ENCODE assay signal across 29 cellular contexts in the genomic region with DNA sequence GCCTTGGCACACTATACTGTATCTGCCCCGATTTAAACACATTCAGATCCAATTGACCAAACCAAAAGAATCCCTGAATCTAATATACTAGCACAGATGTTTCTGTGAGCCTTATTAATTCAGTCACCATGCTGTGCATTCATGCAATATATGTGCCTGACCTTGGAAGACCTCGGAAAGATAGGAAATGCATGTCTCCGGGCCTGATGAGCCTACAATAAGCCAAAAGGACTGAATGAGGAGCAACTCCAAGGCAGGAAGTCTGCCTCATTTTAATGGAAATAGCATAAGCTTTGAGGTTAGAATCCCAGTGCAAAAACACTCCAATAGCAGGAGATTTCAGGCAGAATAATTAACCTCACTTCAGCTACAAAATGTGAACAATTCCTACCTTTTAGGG.
A peak's percentile ranks its signal among the peaks of the same experiment; 100 is the strongest.
DNase-seq lines count a peak whose midpoint lies in the region; ATAC-seq, FAIRE-seq and TF ChIP-seq lines count a peak whose summit lies in the region.
"Had no signal": no experiment of that assay in that cellular context is flagged by ENCODE, and none has a peak within 500 bp of the region (broad histone marks: within the 10 kb centered on the region; RNA-seq: fewer than 3 reads in every experiment).

No MANE protein-coding gene starts in this region.

- DNase-seq in A673 (ENCODE audit: low spot score) (peak; percentile 3), GM23338 (ENCODE audit: low spot score) (peak; percentile 23), H1 (ENCODE audit: low read depth in 1 of 2, low spot score in 2 of 2) (no peak), neural crest cell (ENCODE audit: low read depth, low spot score) (no peak), amygdala (lab: John Stamatoyannopoulos, UW) (no peak), GM10248 (ENCODE audit: extremely low spot score) (no peak), NCI-H524 (lab: John Stamatoyannopoulos, UW) (no peak), NCI-H2029 (lab: John Stamatoyannopoulos, UW) (no peak)
- DNase-seq: AML-193; CD4-positive, alpha-beta T cell; COR-L47; DMS79 treated with DMSO at 0.1 percent for 48 hours; GF-D8; H7; HFFc6; IMR-90; KG1; MM.1S; NCI-H1694 treated with DMSO at 0.1 percent for 48 hours; NCI-H2081 treated with DMSO at 0.1 percent for 48 hours; NCI-H2171; NCI-H226; NCI-H510A; NCI-H774; PC-9; SJCRH30 had no signal

- H3K27me3 ChIP-seq in A673 (replicated peaks; ENCODE audit: insufficient read depth, low read depth, low read length, poor library complexity) (no peaks in the 10 kb centered on the region), GM23338 (ENCODE audit: insufficient read depth) (no peaks in the 10 kb centered on the region), H1 (replicated peaks in 1 of 4; ENCODE audit: control insufficient read depth in 3 of 4, extremely low read depth in 1 of 4, insufficient read depth in 3 of 4, low read length in 3 of 4) (no peaks in the 10 kb centered on the region)
- H3K27me3 ChIP-seq: BLaER1 treated with 17β-estradiol and CSF1 and Interleukin-3, amounts not matched to agents 10 nM and 100 nM; SJCRH30 had no signal

- BruUV-seq in A673 (replicated peaks; lab: Mats Ljungman, UMichigan), result no TSS peak

- POLR2A ChIA-PET in A673 (lab: Charles Lee; ENCODE audit: low non-redundant PET), result no interaction called here
- POLR2A ChIA-PET in H1 (lab: Charles Lee; ENCODE audit: partially characterized antibody), result no interaction called here
- POLR2A ChIA-PET in GM10248 (lab: Yijun Ruan, JAX), result no interaction called here

- WGBS in H1 (ENCODE audit: extremely low coverage in 1 of 2, insufficient coverage in 1 of 2, insufficient read length in 1 of 2, insufficient replicate concordance in 2 of 2, low coverage in 1 of 2, low lambda C conversion rate in 2 of 2, missing lambda C conversion rate in 1 of 2), 2 experiments, result 58% methylated on average over 3 of the region's 3 CpGs; no CpG with 5 or more reads in 1 of the 2 experiments

- H4K20me1 ChIP-seq in GM23338 (replicated peaks; ENCODE audit: insufficient read depth) (no peaks in the 10 kb centered on the region), H1 (replicated peaks in 1 of 2; ENCODE audit: control insufficient read depth in 1 of 2, insufficient read depth in 2 of 2, low read length in 2 of 2) (no peaks in the 10 kb centered on the region)
- H4K20me1 ChIP-seq: BLaER1 treated with 17β-estradiol and CSF1 and Interleukin-3, amounts not matched to agents 10 nM and 100 nM had no signal

- no peak overlapping the region for H4K5ac ChIP-seq in H1 (ENCODE audit: insufficient read length, low read depth, low read length)

- H3K4me2 ChIP-seq in GM23338 (peak overlapping the region; percentile 31; the same call in 1 of the 2 replicates), H1 (ENCODE audit: insufficient read depth in 1 of 2, low read depth in 2 of 2, low read length in 2 of 2) (0 out of 4 replicates have a peak overlapping the region, but pooled peaks of 1 of the 2 experiments have one; percentile 25)
- H3K4me2 ChIP-seq: BLaER1 treated with 17β-estradiol and CSF1 and Interleukin-3, amounts not matched to agents 10 nM and 100 nM; PC-9 had no signal

- no peak for TF ChIP-seq RAD21 in H1 (IDR thresholded peaks at IDR 0.05 in 1 of 2, conservative IDR thresholded peaks at IDR 0.05 in 1 of 2; ENCODE audit: low read depth in 2 of 2, low read length in 2 of 2)

- TF ChIP-seq EP300 in H1 (IDR thresholded peaks at IDR 0.05; ENCODE audit: borderline replicate concordance in 1 of 2, low read depth in 2 of 2, low read length in 2 of 2), result no peak

- H4K8ac ChIP-seq in H1 (ENCODE audit: extremely low read depth, insufficient read depth, low read length), result no peak overlapping the region

- no peak overlapping the region for H3K4me3 ChIP-seq in A673 (ENCODE audit: low read depth, low read length, poor library complexity, severe bottlenecking)
- H3K4me3 ChIP-seq in GM23338, result peak overlapping the region; percentile 18; the same call in 1 of the 2 replicates
- H3K4me3 ChIP-seq in H1 (ENCODE audit: extremely low read depth in 1 of 4, insufficient read depth in 2 of 4, low read depth in 3 of 4, low read length in 4 of 4), result no peak overlapping the region
- H3K4me3 ChIP-seq: BLaER1 treated with 17β-estradiol and CSF1 and Interleukin-3, amounts not matched to agents 10 nM and 100 nM; PC-9; SJCRH30 had no signal

- intact Hi-C loops in A673 (cut with micrococcal nuclease; ENCODE audit: unreplicated experiment), result no loop called here

- H3K4me1 Mint-ChIP-seq in GM23338, result peaks cover 20% of the 10 kb centered on the region
- peaks cover 38% of the 10 kb centered on the region for H3K4me1 Mint-ChIP-seq in neural crest cell

- no peaks in the 10 kb centered on the region for H3K79me1 ChIP-seq in H1 (ENCODE audit: low read depth, low read length)

- no peaks in the 10 kb centered on the region for H3K23me2 ChIP-seq in H1 (ENCODE audit: low read depth, low read length)

- no peak overlapping the region for H3K23ac ChIP-seq in H1 (ENCODE audit: insufficient read length)

- H3F3A ChIP-seq in GM23338 (replicated peaks; ENCODE audit: low read depth), result no peaks in the 10 kb centered on the region

- H2BK120ac ChIP-seq in H1 (replicated peaks; ENCODE audit: low read depth, low read length), result no peak overlapping the region

- H3K36me3 ChIP-seq in A673 (ENCODE audit: insufficient read depth, low read length, poor library complexity, severe bottlenecking) (no peaks in the 10 kb centered on the region), GM23338 (ENCODE audit: insufficient read depth) (no peaks in the 10 kb centered on the region), H1 (ENCODE audit: control insufficient read depth in 2 of 4, insufficient read depth in 4 of 4, low read length in 3 of 4) (no peaks in the 10 kb centered on the region)
- H3K36me3 ChIP-seq: BLaER1 treated with 17β-estradiol and CSF1 and Interleukin-3, amounts not matched to agents 10 nM and 100 nM; SJCRH30 had no signal

- no peak overlapping the region for H2BK15ac ChIP-seq in H1 (ENCODE audit: low read length)

- H3K9me2 ChIP-seq in GM23338 (ENCODE audit: insufficient read depth), result 0 out of 2 replicates have a peak, but pooled peaks cover 5% of the 10 kb centered on the region

- H2AK5ac ChIP-seq in H1 (ENCODE audit: low read depth, low read length), result no peak overlapping the region

- H3K4me3 Mint-ChIP-seq in GM23338 (no peak overlapping the region), neural crest cell (peak overlapping the region; percentile 8)
- H3K4me3 Mint-ChIP-seq: CD4-positive, alpha-beta T cell; HFFc6 had no signal

- H3K27ac Mint-ChIP-seq in GM23338, result peak overlapping the region; percentile 78; the same call in 1 of the 2 replicates
- H3K27ac Mint-ChIP-seq in neural crest cell (ENCODE audit: unreplicated experiment), result no peak overlapping the region
- H3K27ac Mint-ChIP-seq: CD4-positive, alpha-beta T cell; HFFc6 had no signal

- H3K4ac ChIP-seq in H1 (replicated peaks; ENCODE audit: insufficient read length, low read depth, low read length), result no peak overlapping the region

- no peak overlapping the region for H3K14ac ChIP-seq in H1 (ENCODE audit: insufficient read length)

- H2BK12ac ChIP-seq in H1 (ENCODE audit: low read depth, low read length), result no peak overlapping the region

- peak; percentile 47 for ATAC-seq in GM23338
- ATAC-seq: Right ventricle myocardium inferior had no signal

- no peaks in the 10 kb centered on the region for H3K9me3 Mint-ChIP-seq in GM23338
- peaks cover 5% of the 10 kb centered on the region for H3K9me3 Mint-ChIP-seq in neural crest cell
- H3K9me3 Mint-ChIP-seq: CD4-positive, alpha-beta T cell had no signal

- H3K9ac ChIP-seq in H1 (replicated peaks in 1 of 4; ENCODE audit: extremely low read depth in 1 of 4, low read depth in 3 of 4, low read length in 3 of 4), result no peak overlapping the region
- H3K9ac ChIP-seq: BLaER1 treated with 17β-estradiol and CSF1 and Interleukin-3, amounts not matched to agents 10 nM and 100 nM had no signal

- no peak for TF ChIP-seq POLR2A in H1 (IDR thresholded peaks at IDR 0.05; ENCODE audit: control extremely low read depth in 1 of 2, low read depth in 2 of 2, low read length in 2 of 2)

- H3K27ac ChIP-seq in A673 (ENCODE audit: low read depth, low read length, poor library complexity, severe bottlenecking), result no peak overlapping the region
- no peak overlapping the region for H3K27ac ChIP-seq in GM23338 (ENCODE audit: low read depth)
- H3K27ac ChIP-seq in H1 (ENCODE audit: low read depth, low read length), result no peak overlapping the region
- H3K27ac ChIP-seq: BLaER1 treated with 17β-estradiol and CSF1 and Interleukin-3, amounts not matched to agents 10 nM and 100 nM; PC-9; SJCRH30 had no signal

- no peak overlapping the region for H4K91ac ChIP-seq in H1 (replicated peaks; ENCODE audit: insufficient read length, low read length)

- no peaks in the 10 kb centered on the region for H3K4me1 ChIP-seq in A673 (ENCODE audit: insufficient read depth, low read length, poor library complexity, severe bottlenecking)
- H3K4me1 ChIP-seq in GM23338 (ENCODE audit: insufficient read depth), result peaks cover 22% of the 10 kb centered on the region
- H3K4me1 ChIP-seq in H1 (replicated peaks in 1 of 4; ENCODE audit: control insufficient read depth in 3 of 4, insufficient read depth in 4 of 4, low read length in 3 of 4), result peaks cover 0 to 3% (median 3%) of the 10 kb centered on the region in 4 experiments; a peak in 3 of 7 replicates
- H3K4me1 ChIP-seq: BLaER1 treated with 17β-estradiol and CSF1 and Interleukin-3, amounts not matched to agents 10 nM and 100 nM; SJCRH30 had no signal

- no peak overlapping the region for H2BK5ac ChIP-seq in H1 (ENCODE audit: low read depth, low read length)

- H2BK20ac ChIP-seq in H1 (ENCODE audit: low read length), result no peak overlapping the region

- H3K18ac ChIP-seq in H1 (ENCODE audit: extremely low read depth, low read length), result no peak overlapping the region

- H3K27me3 Mint-ChIP-seq in GM23338 (ENCODE audit: insufficient read depth, low read depth, poor library complexity) (peaks cover 2% of the 10 kb centered on the region), neural crest cell (ENCODE audit: low read depth) (no peaks in the 10 kb centered on the region)
- H3K27me3 Mint-ChIP-seq: CD4-positive, alpha-beta T cell had no signal

- no peaks in the 10 kb centered on the region for H3K79me2 ChIP-seq in GM23338 (replicated peaks; ENCODE audit: insufficient read depth)
- H3K79me2 ChIP-seq in H1 (ENCODE audit: control insufficient read depth in 1 of 2, insufficient read depth in 2 of 2, low read length in 2 of 2), result no peaks in the 10 kb centered on the region

- CTCF ChIA-PET in A673 (lab: Charles Lee), result no interaction called here
- CTCF ChIA-PET in H1 (lab: Charles Lee; ENCODE audit: partially characterized antibody), result interaction anchor here (1.1 kb wide), 1 partner anchor 64 kb away, joined by 3 read pairs; no protein-coding TSS in a partner anchor
- CTCF ChIA-PET in GM10248 (lab: Yijun Ruan, JAX), result interaction anchor here (1.5 kb wide), 1 partner anchor 9 kb away, joined by 4 read pairs; no protein-coding TSS in a partner anchor

- FAIRE-seq in H1 (lab: Jason Lieb, UNC), result peak; percentile 52
- FAIRE-seq: A204.1 had no signal

- no peak overlapping the region for H2AFZ ChIP-seq in GM23338
- H2AFZ ChIP-seq in H1 (ENCODE audit: low read length), result no peak overlapping the region
- H2AFZ ChIP-seq: PC-9 had no signal

- H3K56ac ChIP-seq in H1 (replicated peaks; ENCODE audit: insufficient read length, low read depth, low read length), result no peak overlapping the region

- H3K36me3 Mint-ChIP-seq in GM23338 (ENCODE audit: low read depth) (no peaks in the 10 kb centered on the region), neural crest cell (ENCODE audit: low read depth) (peaks cover 6% of the 10 kb centered on the region)

- H3K9me3 ChIP-seq in A673 (ENCODE audit: low read depth, low read length, poor library complexity, severe bottlenecking) (no peaks in the 10 kb centered on the region), H1 (ENCODE audit: insufficient read depth in 2 of 2, low read depth in 1 of 2, low read length in 1 of 2) (no peaks in the 10 kb centered on the region)
- H3K9me3 ChIP-seq: BLaER1 treated with 17β-estradiol and CSF1 and Interleukin-3, amounts not matched to agents 10 nM and 100 nM; SJCRH30 had no signal

- TF ChIP-seq CTCF in A673 (conservative IDR thresholded peaks at IDR 0.05; ENCODE audit: low read depth, low read length), result no peak
- TF ChIP-seq CTCF in GM23338 (conservative IDR thresholded peaks at IDR 0.05; ENCODE audit: low read depth in 2 of 2), result no peak
- no peak for TF ChIP-seq CTCF in H1 (IDR thresholded peaks at IDR 0.05; ENCODE audit: control extremely low read depth in 1 of 3, insufficient read depth in 1 of 3, low read depth in 1 of 3, low read length in 3 of 3)
- no peak for TF ChIP-seq CTCF in neural crest cell (conservative IDR thresholded peaks at IDR 0.05)
- TF ChIP-seq CTCF in GM10248 (IDR thresholded peaks at IDR 0.05; ENCODE audit: control extremely low read depth, extremely low read depth, low read depth, missing control alignments), result no peak

Comparison
In these comparisons a context has a peak if more than half of its experiments do, and no peak if none do; other contexts are left out.
1. DNase-seq: peak in A673 (single experiment) and GM23338 (single experiment); none in H1 (0 of 2), neural crest cell (single experiment), amygdala (0 of 56), GM10248 (single experiment), NCI-H524 (0 of 2) and NCI-H2029 (single experiment).